Comparison of ENCODE assay signal across 18 cellular contexts in the genomic region with DNA sequence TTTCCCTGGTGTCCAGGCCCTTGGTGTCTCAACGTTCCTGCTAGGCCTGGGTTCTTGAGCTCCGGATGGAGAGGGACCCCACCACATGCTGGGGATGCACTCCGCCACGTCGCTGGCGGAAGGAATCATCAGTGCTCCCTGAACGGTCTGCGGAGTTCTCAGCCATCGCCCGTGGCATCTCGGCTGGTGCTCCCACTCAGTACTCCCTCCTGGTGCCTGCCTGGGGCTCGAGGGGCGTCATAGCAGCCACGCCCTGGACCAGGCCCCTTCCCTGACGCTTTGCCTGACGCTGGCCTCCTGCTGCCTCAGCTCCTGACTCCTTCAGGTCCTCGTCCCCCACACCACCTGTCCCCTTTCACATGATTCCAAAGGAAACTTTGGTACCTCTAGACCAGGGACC.
"Had no signal": no experiment of that assay in that cellular context is flagged by ENCODE, and none has a peak within 500 bp of the region (broad histone marks: within the 10 kb centered on the region; RNA-seq: fewer than 3 reads in every experiment).

No MANE protein-coding gene starts in this region.

- H3K36me3 ChIP-seq: thyroid gland had no signal

- ATAC-seq: activated CD4-positive, CD25-positive, alpha-beta regulatory T cell treated with anti-CD3 and anti-CD28 coated beads, Interleukin-2, amount 50 U/mL, for 24 hours; activated CD8-positive, alpha-beta T cell treated with anti-CD3 and anti-CD28 coated beads, Interleukin-2, amount 10 ng/mL, durations not matched to agents 7 days and 5 days; activated naive CD8-positive, alpha-beta T cell treated with anti-CD3 and anti-CD28 coated beads, Interleukin-2, amount 50 U/mL, for 24 hours; body of pancreas; left ventricle myocardium superior had no signal

- H3K27ac ChIP-seq: body of pancreas, thyroid gland, VCaP had no signal

- H3K9me3 ChIP-seq: body of pancreas, thyroid gland had no signal

- DNase-seq: activated CD4-positive, alpha-beta T cell treated with anti-CD3 and anti-CD28 coated beads, Interleukin-2, amount 10 ng/mL, durations not matched to agents 24 days and 14 days; activated CD8-positive, alpha-beta T cell treated with anti-CD3 and anti-CD28 coated beads, Interleukin-2, amount 10 ng/mL, durations not matched to agents 7 days and 5 days; activated gamma-delta T cell; activated naive CD4-positive, alpha-beta T cell treated with anti-CD3 and anti-CD28 coated beads, Interleukin-2, amount 50 U/mL, for 16 hours; activated naive CD8-positive, alpha-beta T cell treated with anti-CD3 and anti-CD28 coated beads, Interleukin-2, amount 50 U/mL, for 24 hours; body of pancreas; effector CD4-positive, alpha-beta T cell; erythroblast; foreskin melanocyte; left ventricle myocardium superior; mammary epithelial cell; naive B cell; stimulated activated CD4-positive, alpha-beta T cell treated with anti-CD3 and anti-CD28 coated beads, Interleukin-12 subunit alpha, Interleukin-12 subunit beta, amount 100 ng/mL, for 4 hours; stimulated activated CD4-positive, alpha-beta T cell treated with anti-CD3 and anti-CD28 coated beads, Interleukin-4, amount 100 ng/mL, for 4 hours; substantia nigra; thyroid gland had no signal

- H3K27me3 ChIP-seq: body of pancreas, thyroid gland had no signal

- H3K4me3 ChIP-seq: body of pancreas, thyroid gland had no signal
